In the genomic region with DNA sequence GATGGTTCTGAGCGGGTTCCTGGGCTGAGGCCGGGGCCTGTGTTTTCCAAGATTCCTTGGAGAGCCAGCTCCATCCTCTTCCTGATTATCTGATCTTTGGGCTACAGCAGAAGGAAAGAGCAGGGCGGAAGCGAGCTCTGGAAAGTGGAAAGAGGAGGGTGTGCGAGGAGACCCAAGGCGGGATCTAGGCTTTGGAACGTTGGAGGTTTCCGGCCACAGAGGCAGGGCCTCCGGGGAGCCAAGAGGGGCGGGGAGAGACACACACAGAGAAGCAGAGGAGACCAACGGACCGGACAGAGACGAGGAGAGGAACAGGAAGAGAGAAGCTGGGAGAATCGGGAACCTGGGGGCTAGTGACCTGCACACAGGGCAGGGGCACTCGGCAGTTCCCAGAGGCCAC, we compare ENCODE assay signal across 8 cellular contexts. TPM values are rescaled to one million over a fixed set of nuclear protein-coding genes. Genes with fewer than 3 reads are reported as not detected.
DNase-seq lines count a peak whose midpoint lies in the region; ATAC-seq and TF ChIP-seq lines count a peak whose summit lies in the region.

A gene with protein sequence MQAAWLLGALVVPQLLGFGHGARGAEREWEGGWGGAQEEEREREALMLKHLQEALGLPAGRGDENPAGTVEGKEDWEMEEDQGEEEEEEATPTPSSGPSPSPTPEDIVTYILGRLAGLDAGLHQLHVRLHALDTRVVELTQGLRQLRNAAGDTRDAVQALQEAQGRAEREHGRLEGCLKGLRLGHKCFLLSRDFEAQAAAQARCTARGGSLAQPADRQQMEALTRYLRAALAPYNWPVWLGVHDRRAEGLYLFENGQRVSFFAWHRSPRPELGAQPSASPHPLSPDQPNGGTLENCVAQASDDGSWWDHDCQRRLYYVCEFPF (plus strand): TSS at position 296 of the 400 bp plus-strand sequence. CDS start 162 bp downstream, outside the sequence.

- peaks cover 3% of the 10 kb centered on the region for H3K36me3 Mint-ChIP-seq in activated CD4-positive, alpha-beta T cell treated with anti-CD3 and anti-CD28 coated beads, Interleukin-2, amount 10 ng/mL, durations not matched to agents 24 days and 14 days (ENCODE audit: low read depth)
- peaks cover 3% of the 10 kb centered on the region for H3K36me3 Mint-ChIP-seq in activated naive CD8-positive, alpha-beta T cell

- peak within 1 kb of the TSS; percentile 93 for H3K4me3 Mint-ChIP-seq in activated CD4-positive, alpha-beta T cell treated with anti-CD3 and anti-CD28 coated beads, Interleukin-2, amount 10 ng/mL, durations not matched to agents 24 days and 14 days
- peak within 1 kb of the TSS; percentile 88 for H3K4me3 Mint-ChIP-seq in activated naive CD8-positive, alpha-beta T cell

- no peaks in the 10 kb centered on the region for H3F3A ChIP-seq in smooth muscle cell (ENCODE audit: low read depth)

- intact Hi-C loops in activated CD4-positive, alpha-beta T cell treated with anti-CD3 and anti-CD28 coated beads, Interleukin-2, amount 10 ng/mL, durations not matched to agents 24 days and 14 days (cut with micrococcal nuclease) = loop anchor here (10.0 kb wide), 1 partner anchor 358 kb away; a partner anchor contains a TSS

- no peak within 1 kb of the TSS for H3K27ac Mint-ChIP-seq in activated CD4-positive, alpha-beta T cell treated with anti-CD3 and anti-CD28 coated beads, Interleukin-2, amount 10 ng/mL, durations not matched to agents 24 days and 14 days
- peak within 1 kb of the TSS; percentile 46 for H3K27ac Mint-ChIP-seq in activated naive CD8-positive, alpha-beta T cell

- peak within 1 kb of the TSS; percentile 57 for H3K4me3 ChIP-seq in smooth muscle cell

- WGBS in smooth muscle cell (ENCODE audit: low lambda C conversion rate) = 25% methylated on average over 14 of the region's 15 CpGs

- peak within 1 kb of the TSS; percentile 19 for H3K9ac ChIP-seq in smooth muscle cell (ENCODE audit: low read depth)

- no peaks in the 10 kb centered on the region for H3K9me3 ChIP-seq in smooth muscle cell (replicated peaks; ENCODE audit: low read depth)

- peak within 1 kb of the TSS; percentile 55 for H3K27ac ChIP-seq in smooth muscle cell (ENCODE audit: low read depth)

- H3K79me2 ChIP-seq in smooth muscle cell (ENCODE audit: low read depth) = peaks cover 8% of the 10 kb centered on the region

- TF ChIP-seq CTCF in smooth muscle cell (IDR thresholded peaks at IDR 0.05; ENCODE audit: borderline replicate concordance, insufficient read depth, poor library complexity, severe bottlenecking) = no peak

- peak within 1 kb of the TSS; percentile 24 for H2AFZ ChIP-seq in smooth muscle cell (ENCODE audit: low read depth)

- DNase-seq in activated CD4-positive, alpha-beta T cell treated with anti-CD3 and anti-CD28 coated beads, Interleukin-2, amount 10 ng/mL, durations not matched to agents 24 days and 14 days = no peak
- DNase-seq in activated CD4-positive, alpha-beta T cell treated with anti-CD3 and anti-CD28 coated beads, Interleukin-2, amount 50 U/mL, for 4 hours = no peak
- DNase-seq in hepatic stellate cell (ENCODE audit: low spot score) (peak; percentile 84), smooth muscle cell (lab: John Stamatoyannopoulos, UW; ENCODE audit: unreplicated experiment) (no peak), nucleus accumbens (lab: John Stamatoyannopoulos, UW) (no peak), NCI-H2171 (lab: John Stamatoyannopoulos, UW) (no peak)

- no peak for ATAC-seq in HG03280 (IDR thresholded peaks at IDR 0.05; ENCODE audit: unreplicated experiment)

- peaks cover 23% of the 10 kb centered on the region for H3K4me1 Mint-ChIP-seq in activated CD4-positive, alpha-beta T cell treated with anti-CD3 and anti-CD28 coated beads, Interleukin-2, amount 10 ng/mL, durations not matched to agents 24 days and 14 days
- H3K4me1 Mint-ChIP-seq in activated naive CD8-positive, alpha-beta T cell (ENCODE audit: low read depth) = peaks cover 31% of the 10 kb centered on the region

- peaks cover 17% of the 10 kb centered on the region for H3K4me1 ChIP-seq in smooth muscle cell (ENCODE audit: low read depth)

- peak within 1 kb of the TSS; percentile 88 for H3K4me2 ChIP-seq in smooth muscle cell

- H3K36me3 ChIP-seq in smooth muscle cell (ENCODE audit: low read depth) = no peaks in the 10 kb centered on the region

- peaks cover 51% of the 10 kb centered on the region for H3K27me3 Mint-ChIP-seq in activated CD4-positive, alpha-beta T cell treated with anti-CD3 and anti-CD28 coated beads, Interleukin-2, amount 10 ng/mL, durations not matched to agents 24 days and 14 days
- peaks cover 10% of the 10 kb centered on the region for H3K27me3 Mint-ChIP-seq in activated naive CD8-positive, alpha-beta T cell

- no peaks in the 10 kb centered on the region for H4K20me1 ChIP-seq in smooth muscle cell (ENCODE audit: low read depth)

- peaks cover 6% of the 10 kb centered on the region for H3K27me3 ChIP-seq in smooth muscle cell (ENCODE audit: low read depth)

- no peaks in the 10 kb centered on the region for H3K9me3 Mint-ChIP-seq in activated CD4-positive, alpha-beta T cell treated with anti-CD3 and anti-CD28 coated beads, Interleukin-2, amount 10 ng/mL, durations not matched to agents 24 days and 14 days
- H3K9me3 Mint-ChIP-seq in activated naive CD8-positive, alpha-beta T cell (ENCODE audit: low read depth) = no peaks in the 10 kb centered on the region

RNA-seq across cellular contexts. Expression of the gene that starts here (rescaled TPM):
- 0.89 and 1.3 TPM in 2 replicates for total RNA-seq in activated CD4-positive, alpha-beta T cell treated with anti-CD3 and anti-CD28 coated beads, Interleukin-2, amount 10 ng/mL, durations not matched to agents 24 days and 14 days
- total RNA-seq in smooth muscle cell = 48.3 and 53.4 TPM in 2 replicates
- 138 and 155 TPM in 2 replicates for polyA plus RNA-seq in smooth muscle cell

Comparison
In these comparisons a context has a peak if more than half of its experiments do, and no peak if none do; other contexts are left out.
1. RNA of the gene that starts here (total RNA-seq): 48.3 to 53.4 TPM in smooth muscle cell; 0.89 to 1.3 TPM in activated CD4-positive, alpha-beta T cell treated with anti-CD3 and anti-CD28 coated beads, Interleukin-2, amount 10 ng/mL, durations not matched to agents 24 days and 14 days; every median in the first group is over 10 times any median in the second.